ENCODE assay signal across 11 cellular contexts in genomic region chr17:58279016-58279671, GRCh38. TPM values are rescaled to one million over a fixed set of nuclear protein-coding genes. Genes with fewer than 3 reads are reported as not detected.
DNase-seq lines count a peak whose midpoint lies in the region; ATAC-seq and TF ChIP-seq lines count a peak whose summit lies in the region.
"Had no signal": no experiment of that assay in that cellular context is flagged by ENCODE, and none has a peak within 500 bp of the region (broad histone marks: within the 10 kb centered on the region; RNA-seq: fewer than 3 reads in every experiment).

No MANE protein-coding gene starts in this region.

- intact Hi-C loops in adrenal gland (cut with DNase I) (no loop called here), left ventricle myocardium superior (cut with micrococcal nuclease) (no loop called here), posterior vena cava (cut with DNase I) (no loop called here), esophagus squamous epithelium (cut with DNase I) (no loop called here)

- H3K27me3 ChIP-seq in adrenal gland (peaks cover 4% of the 10 kb centered on the region), esophagus squamous epithelium (peaks cover 0 to 72% (median 0%) of the 10 kb centered on the region in 4 donors)

- ATAC-seq in left ventricle myocardium superior (peak; percentile 87), GM19328 (IDR thresholded peaks at IDR 0.05; ENCODE audit: unreplicated experiment) (no peak), GM19035 (IDR thresholded peaks at IDR 0.05; ENCODE audit: unreplicated experiment) (no peak)
- ATAC-seq: HCT116 had no signal

- WGBS in adrenal gland, 4 donors: 17 to 40% (median 28%) methylated on average over 1 to 59 of the region's 59 CpGs
- WGBS in esophagus squamous epithelium, 2 donors: 11 to 35% methylated on average over 4 to 12 of the region's 59 CpGs

- H3K9me3 ChIP-seq in adrenal gland (replicated peaks in 1 of 3) (no peaks in the 10 kb centered on the region), esophagus squamous epithelium (no peaks in the 10 kb centered on the region)

- H3K4me1 ChIP-seq in adrenal gland (replicated peaks in 1 of 2) (no peaks in the 10 kb centered on the region), esophagus squamous epithelium (peaks cover 0 to 15% (median 0%) of the 10 kb centered on the region in 3 donors)

- TF ChIP-seq POLR2A in adrenal gland (IDR thresholded peaks at IDR 0.05) (no peak), esophagus squamous epithelium (IDR thresholded peaks at IDR 0.05) (no peak)

- H3K27ac ChIP-seq in adrenal gland: no peak overlapping the region
- H3K27ac ChIP-seq in esophagus squamous epithelium: no peak overlapping the region

- TF ChIP-seq CTCF in adrenal gland (IDR thresholded peaks at IDR 0.05) (no peak), esophagus squamous epithelium (IDR thresholded peaks at IDR 0.05) (no peak)

- peak overlapping the region in 1 of 4 donors; percentile 30 for H3K4me3 ChIP-seq in adrenal gland
- H3K4me3 ChIP-seq in esophagus squamous epithelium: peak overlapping the region in 2 of 4 donors; percentile 27 to 54

- no peaks in the 10 kb centered on the region for H3K36me3 ChIP-seq in adrenal gland (replicated peaks in 1 of 2)
- H3K36me3 ChIP-seq in esophagus squamous epithelium: no peaks in the 10 kb centered on the region

- peak; percentile 17 for DNase-seq in DMS53 treated with DMSO at 0.1 percent for 48 hours (lab: John Stamatoyannopoulos, UW; ENCODE audit: unreplicated experiment)
- peak in 6 of 7 donors; percentile 25 to 67 (median 36) for DNase-seq in adrenal gland
- DNase-seq in left ventricle myocardium superior: peak; percentile 69
- peak; percentile 90 for DNase-seq in posterior vena cava (ENCODE audit: low spot score)
- no peak for DNase-seq in activated naive CD4-positive, alpha-beta T cell treated with anti-CD3 and anti-CD28 coated beads, Interleukin-2, amount 50 U/mL, for 16 hours
- DNase-seq in esophagus squamous epithelium (lab: John Stamatoyannopoulos, UW): no peak
- DNase-seq: DMS 273 treated with DMSO at 0.1 percent for 48 hours, NCI-H2171 treated with DMSO at 0.1 percent for 48 hours had no signal

RNA-seq across cellular contexts. Expression of gene MPO, which starts 1.6 kb away (rescaled TPM):
- total RNA-seq in adrenal gland: under 1 TPM in 6 of 8 donors, not detected in 2; 0.19 to 0.79 (median 0.38) TPM
- under 1 TPM in 2 of 3 donors, not detected in 1; 0.13 to 0.24 TPM for polyA plus RNA-seq in adrenal gland
- total RNA-seq in left ventricle myocardium superior: 0.42 TPM
- total RNA-seq in posterior vena cava: under 1 TPM; 0.74 to 0.86 TPM
- total RNA-seq in esophagus squamous epithelium: not detected

RNA-seq across cellular contexts. Expression of gene LPO, which starts 40.8 kb away (rescaled TPM):
- total RNA-seq in adrenal gland (not detected), left ventricle myocardium superior (not detected), posterior vena cava (not detected), esophagus squamous epithelium (1 to 10 TPM in 1 of 4 donors, under 1 TPM in 1, not detected in 2; 0.27 to 2.5 TPM)
- polyA plus RNA-seq in adrenal gland: under 1 TPM in 1 of 3 donors, not detected in 2; 0.16 TPM

RNA-seq across cellular contexts. Expression of gene TSPOAP1, which starts 49.5 kb away (rescaled TPM):
- total RNA-seq in adrenal gland (10 to 100 TPM in 7 of 8 donors, 1 to 10 TPM in 1; 7.1 to 57.8 (median 22.3) TPM), left ventricle myocardium superior (18.8 TPM), posterior vena cava (1 to 10 TPM; 8.2 to 10.0 TPM), esophagus squamous epithelium (10 to 100 TPM in 1 of 4 donors, 1 to 10 TPM in 3; 2.9 to 16.0 (median 3.3) TPM)
- 100 to 1,000 TPM in 1 of 3 donors, 10 to 100 TPM in 1, 1 to 10 TPM in 1; 4.7 to 140 (median 96.6) TPM for polyA plus RNA-seq in adrenal gland

Comparison
In these comparisons a context has a peak if more than half of its experiments do, and no peak if none do; other contexts are left out.
1. DNase-seq: peak in DMS53 treated with DMSO at 0.1 percent for 48 hours (single experiment), adrenal gland (6 of 7), left ventricle myocardium superior (single experiment) and posterior vena cava (single experiment); none in activated naive CD4-positive, alpha-beta T cell treated with anti-CD3 and anti-CD28 coated beads, Interleukin-2, amount 50 U/mL, for 16 hours (single experiment) and esophagus squamous epithelium (single experiment).